1 cellular context compared by ENCODE assay signal in genomic region chr5:10441083-10441991, GRCh38.
TF ChIP-seq lines count a peak whose summit lies in the region.

Gene ROPN1L (plus strand): TSS chr5:10441879. CDS start chr5:10442168, 289 bp downstream.

TF ChIP-seq in WTC11, 78 proteins besides CTCF, POLR2A, EP300 and RAD21 (continued from another document and continues in another):
- TF ChIP-seq HMGXB4 (CRISPR knock-in tag; IDR thresholded peaks at IDR 0.05) (0 out of 2 replicates have a peak, but pooled peaks have one; percentile 12), HMGA2 (CRISPR knock-in tag; IDR thresholded peaks at IDR 0.05) (no peak), ESRRA (CRISPR knock-in tag; IDR thresholded peaks at IDR 0.05; ENCODE audit: borderline replicate concordance) (no peak), FOXP4 (CRISPR knock-in tag; IDR thresholded peaks at IDR 0.05) (0 out of 2 replicates have a peak, but pooled peaks have one; percentile 25), GRHL2 (CRISPR knock-in tag; IDR thresholded peaks at IDR 0.05; ENCODE audit: insufficient replicate concordance, severe bottlenecking) (no peak), ZNF121 (CRISPR knock-in tag; IDR thresholded peaks at IDR 0.05) (peak; percentile 94), NFE2L1 (CRISPR knock-in tag; IDR thresholded peaks at IDR 0.05) (peak; percentile 48; the same call in 1 of the 2 replicates), ZNF281 (CRISPR knock-in tag; IDR thresholded peaks at IDR 0.05) (no peak; the same call in 1 of the 2 replicates), E2F4 (CRISPR knock-in tag; IDR thresholded peaks at IDR 0.05; ENCODE audit: borderline replicate concordance, low read depth) (no peak), USF1 (CRISPR knock-in tag; IDR thresholded peaks at IDR 0.05) (peak; percentile 51; the same call in 1 of the 2 replicates), USF2 (CRISPR knock-in tag; IDR thresholded peaks at IDR 0.05) (no peak), ZNF317 (CRISPR knock-in tag; IDR thresholded peaks at IDR 0.05; ENCODE audit: borderline replicate concordance, low read depth) (no peak), AFF4 (CRISPR knock-in tag; IDR thresholded peaks at IDR 0.05; ENCODE audit: borderline replicate concordance) (no peak), ZNF138 (CRISPR knock-in tag; conservative IDR thresholded peaks at IDR 0.05) (no peak), GTF2I (CRISPR knock-in tag; conservative IDR thresholded peaks at IDR 0.05) (no peak), CREM (CRISPR knock-in tag; IDR thresholded peaks at IDR 0.05) (no peak), ZNF263 (CRISPR knock-in tag; IDR thresholded peaks at IDR 0.05; ENCODE audit: low read depth) (no peak), AR (CRISPR knock-in tag; IDR thresholded peaks at IDR 0.05) (no peak), ATF2 (CRISPR knock-in tag; IDR thresholded peaks at IDR 0.05; ENCODE audit: borderline replicate concordance, low read depth) (no peak), ZNF532 (CRISPR knock-in tag; IDR thresholded peaks at IDR 0.05; ENCODE audit: borderline replicate concordance) (no peak), ELF4 (CRISPR knock-in tag; IDR thresholded peaks at IDR 0.05; ENCODE audit: low read depth) (no peak), ZNF512 (CRISPR knock-in tag; IDR thresholded peaks at IDR 0.05; ENCODE audit: borderline replicate concordance) (no peak), NFYB (CRISPR knock-in tag; conservative IDR thresholded peaks at IDR 0.05; ENCODE audit: low read depth) (no peak), ZNF671 (CRISPR knock-in tag; IDR thresholded peaks at IDR 0.05) (no peak), FOXP1 (CRISPR knock-in tag; IDR thresholded peaks at IDR 0.05; ENCODE audit: borderline replicate concordance) (0 out of 2 replicates have a peak, but pooled peaks have one; percentile 6), CREB1 (CRISPR knock-in tag; IDR thresholded peaks at IDR 0.05) (0 out of 2 replicates have a peak, but pooled peaks have one; percentile 47), MYBL2 (CRISPR knock-in tag; IDR thresholded peaks at IDR 0.05) (peak; percentile 53; the same call in 1 of the 2 replicates)
